In the genomic region with DNA sequence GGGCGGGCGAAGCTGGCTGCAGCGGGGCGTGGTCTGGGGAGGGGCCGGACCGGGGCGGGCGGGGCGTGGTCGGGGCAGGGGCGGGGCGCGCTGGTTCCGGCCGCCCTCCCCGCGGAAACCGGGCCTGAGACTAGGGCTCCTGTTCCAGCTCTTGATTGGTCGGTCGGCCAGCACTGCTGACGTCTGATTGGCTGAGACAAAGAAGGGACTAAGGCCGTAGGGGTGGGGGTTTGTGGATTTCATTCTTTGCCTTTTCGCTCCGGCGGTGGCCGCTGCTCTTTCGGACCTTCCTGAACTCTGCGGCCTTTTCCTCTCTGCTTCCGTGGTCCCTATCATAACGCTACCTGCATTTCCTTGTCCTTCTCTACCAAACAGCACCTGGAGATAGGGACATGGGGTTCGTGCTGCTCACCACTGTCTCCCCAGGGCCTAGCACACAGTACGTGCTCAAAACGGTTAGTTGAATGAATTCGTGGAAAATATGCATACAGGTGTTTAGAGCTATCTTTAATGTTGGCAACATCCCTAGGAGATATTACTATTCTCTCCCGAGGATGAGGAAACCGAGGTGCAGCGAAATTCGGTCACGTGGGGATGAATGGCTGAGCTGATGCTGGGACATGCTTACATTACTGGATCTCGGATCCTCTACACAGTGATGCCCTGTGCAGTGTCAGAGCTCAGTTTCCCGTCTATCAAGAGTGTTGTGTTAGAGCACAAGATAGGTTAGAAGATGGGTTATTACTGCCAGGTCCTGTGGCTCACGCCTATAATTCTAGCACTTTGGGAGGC, we compare ENCODE assay signal across 8 cellular contexts.
DNase-seq lines count a peak whose midpoint lies in the region; ATAC-seq and TF ChIP-seq lines count a peak whose summit lies in the region.

No MANE protein-coding gene starts in this region.

- peaks cover 37% of the 10 kb centered on the region for H3K27me3 ChIP-seq in lower lobe of right lung (ENCODE audit: low read depth)

- CTCF ChIA-PET in activated CD8-positive, alpha-beta T cell treated with anti-CD3 and anti-CD28 coated beads for 36 hours (lab: Charles Lee): interaction anchor here (0.9 kb wide), 1 partner anchor 69 kb away, joined by 3 read pairs; no protein-coding TSS in a partner anchor

- peak overlapping the region in 6 of 7 donors; percentile 56 to 86 (median 74) for H3K27ac Mint-ChIP-seq in CD14-positive monocyte
- H3K27ac Mint-ChIP-seq in activated CD8-positive, alpha-beta T cell treated with anti-CD3 and anti-CD28 coated beads for 36 hours: peak overlapping the region; percentile 77

- peaks cover 0 to 11% (median 7%) of the 10 kb centered on the region in 7 donors for H3K9me3 Mint-ChIP-seq in CD14-positive monocyte
- no peaks in the 10 kb centered on the region for H3K9me3 Mint-ChIP-seq in activated CD8-positive, alpha-beta T cell treated with anti-CD3 and anti-CD28 coated beads for 36 hours

- H3K36me3 ChIP-seq in lower lobe of right lung: no peaks in the 10 kb centered on the region

- POLR2A ChIA-PET in activated CD8-positive, alpha-beta T cell treated with anti-CD3 and anti-CD28 coated beads for 36 hours (lab: Charles Lee): interaction anchor here (1.0 kb wide), 1 partner anchor 10 kb away, joined by 3 read pairs; no protein-coding TSS in a partner anchor

- H3K4me3 Mint-ChIP-seq in CD14-positive monocyte: peak overlapping the region; percentile 81 to 93
- peak overlapping the region; percentile 83 for H3K4me3 Mint-ChIP-seq in activated CD8-positive, alpha-beta T cell treated with anti-CD3 and anti-CD28 coated beads for 36 hours

- H3K27ac ChIP-seq in lower lobe of right lung: peak overlapping the region; percentile 5

- ATAC-seq in GM19351 (IDR thresholded peaks at IDR 0.05; ENCODE audit: unreplicated experiment): peak; percentile 98
- ATAC-seq in HG03469 (IDR thresholded peaks at IDR 0.05; ENCODE audit: unreplicated experiment): peak; percentile 77
- peak; percentile 98 for ATAC-seq in activated CD8-positive, alpha-beta T cell treated with anti-CD3 and anti-CD28 coated beads for 36 hours
- ATAC-seq in lower lobe of right lung: peak; percentile 98

- H3K4me1 Mint-ChIP-seq in CD14-positive monocyte: peaks cover 27% of the 10 kb centered on the region
- H3K4me1 Mint-ChIP-seq in activated CD8-positive, alpha-beta T cell treated with anti-CD3 and anti-CD28 coated beads for 36 hours (ENCODE audit: low read depth): peaks cover 14% of the 10 kb centered on the region

- TF ChIP-seq CTCF in CD14-positive monocyte (IDR thresholded peaks at IDR 0.05): no peak
- no peak for TF ChIP-seq CTCF in activated CD8-positive, alpha-beta T cell treated with anti-CD3 and anti-CD28 coated beads for 36 hours (IDR thresholded peaks at IDR 0.05)
- no peak for TF ChIP-seq CTCF in lower lobe of right lung (IDR thresholded peaks at IDR 0.05)

- H3K27me3 Mint-ChIP-seq in CD14-positive monocyte (ENCODE audit: low read depth in 3 of 3): peaks cover 50 to 76% (median 60%) of the 10 kb centered on the region in 3 donors
- peaks cover 24% of the 10 kb centered on the region for H3K27me3 Mint-ChIP-seq in activated CD8-positive, alpha-beta T cell treated with anti-CD3 and anti-CD28 coated beads for 36 hours

- intact Hi-C loops in CD14-positive monocyte (cut with micrococcal nuclease) (loop anchor here in 1 of 2 donors (5.0 to 10.0 kb wide), 3 partner anchors 63 to 745 kb away; partner anchors contain the start of genes DESI1, NFAM1 and XRCC6), lower lobe of right lung (cut with DNase I) (no loop called here)
- intact Hi-C loops in activated CD8-positive, alpha-beta T cell treated with anti-CD3 and anti-CD28 coated beads for 36 hours (cut with micrococcal nuclease): no loop called here

- peak overlapping the region; percentile 72 for H3K4me3 ChIP-seq in lower lobe of right lung

- peaks cover 5 to 6% of the 10 kb centered on the region in 2 donors for H3K36me3 Mint-ChIP-seq in CD14-positive monocyte
- no peaks in the 10 kb centered on the region for H3K36me3 Mint-ChIP-seq in activated CD8-positive, alpha-beta T cell treated with anti-CD3 and anti-CD28 coated beads for 36 hours (ENCODE audit: low read depth)

- H3K4me1 ChIP-seq in lower lobe of right lung: peaks cover 27% of the 10 kb centered on the region

- H3K9me3 ChIP-seq in lower lobe of right lung: no peaks in the 10 kb centered on the region

- DNase-seq in CD14-positive monocyte (ENCODE audit: low spot score) (peak; percentile 80), NCI-H748 (lab: John Stamatoyannopoulos, UW; ENCODE audit: unreplicated experiment) (peak; percentile 96), lower lobe of right lung (peak; percentile 92)
- peak; percentile 90 for DNase-seq in activated CD8-positive, alpha-beta T cell treated with anti-CD3 and anti-CD28 coated beads for 36 hours
- peak; percentile 75 for DNase-seq in effector CD4-positive, alpha-beta T cell
- peak; percentile 74 to 83 for DNase-seq in stimulated activated CD4-positive, alpha-beta T cell treated with anti-CD3 and anti-CD28 coated beads, Interleukin-4, amount 100 ng/mL, for 48 hours (ENCODE audit: low read depth in 2 of 2)

Comparison
In these comparisons a context has a peak if more than half of its experiments do, and no peak if none do; other contexts are left out.
1. Peak in every context shown above with its lines: DNase-seq, ATAC-seq, H3K4me3 ChIP-seq and H3K27ac ChIP-seq.